Comparison of ENCODE assay signal across 15 cellular contexts in genomic region chrX:71955530-71956120, GRCh38. TPM values are rescaled to one million over a fixed set of nuclear protein-coding genes. Genes with fewer than 3 reads are reported as not detected.
A peak's percentile ranks its signal among the peaks of the same experiment; 100 is the strongest.
DNase-seq lines count a peak whose midpoint lies in the region; ATAC-seq and TF ChIP-seq lines count a peak whose summit lies in the region.
"Had no signal": no experiment of that assay in that cellular context is flagged by ENCODE, and none has a peak within 500 bp of the region (broad histone marks: within the 10 kb centered on the region; RNA-seq: fewer than 3 reads in every experiment).

No MANE protein-coding gene starts in this region.

- peak overlapping the region; percentile 54 for H2AK5ac ChIP-seq in mesenchymal stem cell (ENCODE audit: low read length, severe bottlenecking)

- ATAC-seq in Right ventricle myocardium inferior (peak; percentile 46), HG03520 (IDR thresholded peaks at IDR 0.05; ENCODE audit: unreplicated experiment) (no peak), GM18519 (IDR thresholded peaks at IDR 0.05; ENCODE audit: low FRiP score, unreplicated experiment) (no peak)

- no peak for TF ChIP-seq CTCF in neural progenitor cell (IDR thresholded peaks at IDR 0.05)

- peaks cover 33% of the 10 kb centered on the region for H3F3A ChIP-seq in neural progenitor cell (ENCODE audit: low read depth)

- CTCF ChIA-PET in HEK293T (lab: Yijun Ruan, JAX): no interaction called here

- peaks cover 47% of the 10 kb centered on the region for H3K4me1 Mint-ChIP-seq in neural progenitor cell
- H3K4me1 Mint-ChIP-seq: CD4-positive, CD25-positive, alpha-beta regulatory T cell had no signal

- WGBS in mesenchymal stem cell: 92% methylated on average over 6 of the region's 7 CpGs

- H3K27me3 Mint-ChIP-seq in neural progenitor cell (ENCODE audit: insufficient read depth, low read depth): peaks cover 9% of the 10 kb centered on the region
- H3K27me3 Mint-ChIP-seq: CD4-positive, CD25-positive, alpha-beta regulatory T cell had no signal

- H3K4ac ChIP-seq in mesenchymal stem cell (ENCODE audit: low read depth in 1 of 2, low read length in 2 of 2): no peak overlapping the region

- H3K9ac ChIP-seq in mesenchymal stem cell (ENCODE audit: low read length) (no peak overlapping the region), neural progenitor cell (no peak overlapping the region)
- H3K9ac ChIP-seq: BLaER1 treated with 17β-estradiol and CSF1 and Interleukin-3, amounts not matched to agents 10 nM and 100 nM; GM23248 had no signal

- peaks cover 0 to 50% of the 10 kb centered on the region in 2 experiments for H3K27me3 ChIP-seq in mesenchymal stem cell (ENCODE audit: control insufficient read depth in 1 of 2, insufficient read depth in 1 of 2, low read length in 2 of 2)
- H3K27me3 ChIP-seq in neural progenitor cell: no peaks in the 10 kb centered on the region

- H3K79me2 ChIP-seq in neural progenitor cell (ENCODE audit: low read depth): no peaks in the 10 kb centered on the region

- H2BK15ac ChIP-seq in mesenchymal stem cell (ENCODE audit: low read depth, poor library complexity, severe bottlenecking): no peak overlapping the region

- H3K36me3 ChIP-seq in mesenchymal stem cell (ENCODE audit: control insufficient read depth in 1 of 2, insufficient read depth in 2 of 2, low read depth in 1 of 2, low read length in 2 of 2) (no peaks in the 10 kb centered on the region), neural progenitor cell (no peaks in the 10 kb centered on the region)
- H3K36me3 ChIP-seq: BLaER1 treated with 17β-estradiol and CSF1 and Interleukin-3, amounts not matched to agents 10 nM and 100 nM had no signal

- peaks cover 10% of the 10 kb centered on the region for H3K9me3 ChIP-seq in mesenchymal stem cell (ENCODE audit: control insufficient read depth, low read length)
- no peaks in the 10 kb centered on the region for H3K9me3 ChIP-seq in neural progenitor cell (ENCODE audit: low read depth)

- H3K4me2 ChIP-seq in mesenchymal stem cell (ENCODE audit: low read length, poor library complexity, severe bottlenecking) (no peak overlapping the region), neural progenitor cell (no peak overlapping the region)
- H3K4me2 ChIP-seq: BLaER1 treated with 17β-estradiol and CSF1 and Interleukin-3, amounts not matched to agents 10 nM and 100 nM had no signal

- no peak overlapping the region for H2AFZ ChIP-seq in mesenchymal stem cell (ENCODE audit: low read depth, low read length)
- H2AFZ ChIP-seq in neural progenitor cell (replicated peaks): no peak overlapping the region
- H2AFZ ChIP-seq: GM23248 had no signal

- H2BK12ac ChIP-seq in mesenchymal stem cell (ENCODE audit: low read length in 2 of 2): peak overlapping the region in 1 of 2 experiments; percentile 39

- POLR2A ChIA-PET in HEK293T (lab: Yijun Ruan, JAX): interaction anchor here (1.1 kb wide), 1 partner anchor 225 kb away, joined by 4 read pairs; no protein-coding TSS in a partner anchor

- intact Hi-C loops in Right ventricle myocardium inferior (cut with DNase I): no loop called here
- intact Hi-C loops in cardiac septum (cut with DNase I): no loop called here

- no peak overlapping the region for H3K23ac ChIP-seq in mesenchymal stem cell (ENCODE audit: low read length in 2 of 2)

- H3K27ac ChIP-seq in mesenchymal stem cell (ENCODE audit: low read length, poor library complexity, severe bottlenecking) (no peak overlapping the region), neural progenitor cell (no peak overlapping the region)
- H3K27ac ChIP-seq: 22Rv1; BLaER1 treated with 17β-estradiol and CSF1 and Interleukin-3, amounts not matched to agents 10 nM and 100 nM; GM23248 had no signal

- H3K4me3 Mint-ChIP-seq in neural progenitor cell: no peak overlapping the region
- H3K4me3 Mint-ChIP-seq: CD4-positive, CD25-positive, alpha-beta regulatory T cell had no signal

- H3K9me3 Mint-ChIP-seq in neural progenitor cell: peaks cover 5% of the 10 kb centered on the region

- H3K27ac Mint-ChIP-seq in neural progenitor cell: peak overlapping the region; percentile 70
- H3K27ac Mint-ChIP-seq: CD4-positive, CD25-positive, alpha-beta regulatory T cell had no signal

- no peak overlapping the region for H2BK5ac ChIP-seq in mesenchymal stem cell (ENCODE audit: low read depth, low read length, poor library complexity, severe bottlenecking)

- H3K36me3 Mint-ChIP-seq in neural progenitor cell: no peaks in the 10 kb centered on the region
- H3K36me3 Mint-ChIP-seq: CD4-positive, CD25-positive, alpha-beta regulatory T cell had no signal

- H2BK120ac ChIP-seq in mesenchymal stem cell (ENCODE audit: low read depth, low read length): no peak overlapping the region

- H3K18ac ChIP-seq in mesenchymal stem cell (ENCODE audit: low read depth in 1 of 2, low read length in 2 of 2): no peak overlapping the region

- DNase-seq in Right ventricle myocardium inferior (ENCODE audit: missing footprints): no peak
- no peak for DNase-seq in cardiac septum (ENCODE audit: low spot score)
- DNase-seq in HEK293T (ENCODE audit: extremely low spot score): peak; percentile 5
- DNase-seq in mesenchymal stem cell: no peak
- no peak for DNase-seq in neural progenitor cell (ENCODE audit: low spot score)
- no peak for DNase-seq in T1000 (lab: John Stamatoyannopoulos, UW)
- DNase-seq: AML-193; CD4-positive, CD25-positive, alpha-beta regulatory T cell; DMS 273 treated with DMSO at 0.1 percent for 48 hours; GM23248; HCEC 1CT had no signal

- no peaks in the 10 kb centered on the region for H4K20me1 ChIP-seq in neural progenitor cell (ENCODE audit: low read depth)

- H3K79me1 ChIP-seq in mesenchymal stem cell (replicated peaks; ENCODE audit: low read length, poor library complexity, severe bottlenecking): no peaks in the 10 kb centered on the region

- peaks cover 17% of the 10 kb centered on the region for H3K4me1 ChIP-seq in mesenchymal stem cell (ENCODE audit: control insufficient read depth, insufficient read depth, low read depth, low read length)
- peaks cover 35% of the 10 kb centered on the region for H3K4me1 ChIP-seq in neural progenitor cell

- H4K8ac ChIP-seq in mesenchymal stem cell (ENCODE audit: low read length): peak overlapping the region; percentile 49

- H4K91ac ChIP-seq in mesenchymal stem cell (ENCODE audit: low read length): no peak overlapping the region

- no peak overlapping the region for H3K4me3 ChIP-seq in mesenchymal stem cell (ENCODE audit: insufficient read depth in 1 of 2, low read depth in 1 of 2, low read length in 2 of 2)
- H3K4me3 ChIP-seq in neural progenitor cell: no peak overlapping the region
- H3K4me3 ChIP-seq: BLaER1 treated with 17β-estradiol and CSF1 and Interleukin-3, amounts not matched to agents 10 nM and 100 nM; GM23248 had no signal

- no peak overlapping the region for H3K14ac ChIP-seq in mesenchymal stem cell (ENCODE audit: low read length in 2 of 2)

TF ChIP-seq in HEK293T, 16 proteins besides CTCF, POLR2A, EP300 and RAD21:
- TF ChIP-seq PKNOX1 (IDR thresholded peaks at IDR 0.05): no peak

RNA-seq across cellular contexts. Expression of gene NHSL2, which starts 45.0 kb away (rescaled TPM):
- total RNA-seq in Right ventricle myocardium inferior (5.7 TPM), cardiac septum (6.7 TPM), neural progenitor cell (ENCODE audit: low replicate concordance) (3.9 and 4.0 TPM in 2 replicates)
- 1.1 TPM for polyA plus RNA-seq in mesenchymal stem cell (2013, experiment 1 of 2)
- 1.1 TPM for polyA plus RNA-seq in mesenchymal stem cell (2013, experiment 2 of 2)
